In genomic region chr1:228101614-228101993, GRCh38 we compare ENCODE assay signal across 1 cellular context.
TF ChIP-seq lines count a peak whose summit lies in the region.

No MANE protein-coding gene starts in this region.

TF ChIP-seq in HepG2, 621 proteins besides CTCF, POLR2A, EP300 and RAD21:
- TF ChIP-seq HMGXB3 (CRISPR knock-in tag; IDR thresholded peaks at IDR 0.05; ENCODE audit: borderline replicate concordance) (no peak), MTERF4 (CRISPR knock-in tag; IDR thresholded peaks at IDR 0.05) (no peak), MATR3 (CRISPR knock-in tag; IDR thresholded peaks at IDR 0.05) (no peak), ZNF850 (CRISPR knock-in tag; conservative IDR thresholded peaks at IDR 0.05) (no peak), ZNF841 (CRISPR knock-in tag; IDR thresholded peaks at IDR 0.05; ENCODE audit: borderline replicate concordance) (no peak), ZNF460 (CRISPR knock-in tag; IDR thresholded peaks at IDR 0.05; ENCODE audit: borderline replicate concordance) (no peak), ZNF580 (CRISPR knock-in tag; IDR thresholded peaks at IDR 0.05; ENCODE audit: borderline replicate concordance, low read depth) (no peak), AKNA (CRISPR knock-in tag; IDR thresholded peaks at IDR 0.05; ENCODE audit: borderline replicate concordance) (no peak), TFE3 (CRISPR knock-in tag; IDR thresholded peaks at IDR 0.05) (no peak), ARNT (IDR thresholded peaks at IDR 0.05) (no peak), LRRFIP1 (CRISPR knock-in tag; conservative IDR thresholded peaks at IDR 0.05) (no peak), U2AF2 (IDR thresholded peaks at IDR 0.05; ENCODE audit: low read depth, low read length) (no peak), POLR2G (IDR thresholded peaks at IDR 0.05; ENCODE audit: low read depth, low read length) (no peak), STAG1 (CRISPR knock-in tag; IDR thresholded peaks at IDR 0.05) (no peak), TOE1 (CRISPR knock-in tag; IDR thresholded peaks at IDR 0.05) (no peak), GPBP1L1 (CRISPR knock-in tag; IDR thresholded peaks at IDR 0.05) (no peak), ZBTB38 (CRISPR knock-in tag; IDR thresholded peaks at IDR 0.05) (no peak), FIP1L1 (IDR thresholded peaks at IDR 0.05; ENCODE audit: borderline replicate concordance, insufficient read depth, low read depth, low read length) (no peak), ZNF878 (CRISPR knock-in tag; IDR thresholded peaks at IDR 0.05) (no peak), EED (CRISPR knock-in tag; IDR thresholded peaks at IDR 0.05) (no peak)
